Comparison of ENCODE assay signal across 15 cellular contexts in the genomic region with DNA sequence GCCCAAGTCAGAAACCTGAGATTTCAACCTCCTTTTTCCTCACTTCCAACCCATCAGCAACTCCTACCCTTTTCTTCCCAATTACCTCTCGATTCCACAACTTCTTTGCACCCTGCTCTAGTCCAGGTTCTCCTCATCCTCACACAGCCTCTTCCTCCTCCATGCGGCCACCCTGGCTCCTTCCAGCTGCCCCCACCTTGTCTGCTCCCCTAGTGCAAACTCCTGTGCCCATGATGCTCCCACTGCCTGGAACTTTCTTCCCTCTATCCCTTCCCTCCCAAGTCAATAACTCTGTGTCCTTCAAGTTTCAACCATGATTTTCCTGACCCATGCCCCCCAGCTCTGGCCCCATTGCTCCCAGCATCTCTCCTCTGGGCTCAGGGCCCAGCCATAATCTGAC. TPM values are rescaled to one million over a fixed set of nuclear protein-coding genes. Genes with fewer than 3 reads are reported as not detected.
DNase-seq lines count a peak whose midpoint lies in the region; TF ChIP-seq lines count a peak whose summit lies in the region.
"Had no signal": no experiment of that assay in that cellular context is flagged by ENCODE, and none has a peak within 500 bp of the region (broad histone marks: within the 10 kb centered on the region; RNA-seq: fewer than 3 reads in every experiment).

No MANE protein-coding gene starts in this region.

- peaks cover 0 to 11% (median 1%) of the 10 kb centered on the region in 8 donors for H3K9me3 Mint-ChIP-seq in CD4-positive, alpha-beta memory T cell
- H3K9me3 Mint-ChIP-seq in Caco-2 (ENCODE audit: unreplicated experiment) = no peaks in the 10 kb centered on the region

- no peak overlapping the region for H2BK120ac ChIP-seq in neuronal stem cell (ENCODE audit: low read depth, low read length)

- H2BK12ac ChIP-seq in neuronal stem cell (ENCODE audit: low read length) = no peak overlapping the region

- no peak overlapping the region for H2BK5ac ChIP-seq in neuronal stem cell (ENCODE audit: low read length)

- H3K4me3 Mint-ChIP-seq in CD4-positive, alpha-beta memory T cell = peak overlapping the region in 3 of 8 donors; percentile 69 to 86 (median 73)
- H3K4me3 Mint-ChIP-seq in Caco-2 (ENCODE audit: unreplicated experiment) = no peak overlapping the region

- peak overlapping the region; percentile 92 to 99 (median 96) for H3K27ac Mint-ChIP-seq in CD4-positive, alpha-beta memory T cell
- H3K27ac Mint-ChIP-seq in Caco-2 (ENCODE audit: unreplicated experiment) = no peak overlapping the region

- no peak overlapping the region for H3K14ac ChIP-seq in neuronal stem cell (ENCODE audit: low read length)

- peak overlapping the region; percentile 10 for H2BK15ac ChIP-seq in neuronal stem cell (ENCODE audit: low read length)

- intact Hi-C loops in CD4-positive, alpha-beta memory T cell (cut with micrococcal nuclease) = loop anchor here (5.0 kb wide), 1 partner anchor 116 kb away; a partner anchor contains a TSS
- intact Hi-C loops in Caco-2 (cut with micrococcal nuclease; ENCODE audit: unreplicated experiment) = no loop called here

- no peaks in the 10 kb centered on the region for H4K20me1 ChIP-seq in Loucy (ENCODE audit: insufficient read depth, low read length, poor library complexity, severe bottlenecking)

- H3K27ac ChIP-seq in CD4-positive, alpha-beta memory T cell (ENCODE audit: low read depth, low read length) = peak overlapping the region; percentile 78
- H3K27ac ChIP-seq in caudate nucleus (ENCODE audit: low read depth, low read length) = peak overlapping the region; percentile 2
- no peak overlapping the region for H3K27ac ChIP-seq in neuronal stem cell (replicated peaks; ENCODE audit: low read length)
- H3K27ac ChIP-seq: epithelial cell of prostate had no signal

- 100% methylated on average over 1 of the region's 2 CpGs for WGBS in neuronal stem cell (ENCODE audit: extremely low coverage in 2 of 2, insufficient read length in 2 of 2, insufficient replicate concordance in 1 of 2), 2 donors

- H3K4ac ChIP-seq in neuronal stem cell (ENCODE audit: low read length) = no peak overlapping the region

- H3K9me2 ChIP-seq in Loucy (replicated peaks; ENCODE audit: low read depth, low read length) = no peaks in the 10 kb centered on the region

- H3K4me2 ChIP-seq in Loucy (ENCODE audit: low read depth, low read length, poor library complexity, severe bottlenecking) (peak overlapping the region; percentile 70), neuronal stem cell (ENCODE audit: insufficient read depth, low read length, poor library complexity, severe bottlenecking) (no peak overlapping the region)

- peaks cover 31 to 44% of the 10 kb centered on the region in 2 donors for H3K36me3 Mint-ChIP-seq in CD4-positive, alpha-beta memory T cell
- H3K36me3 Mint-ChIP-seq in Caco-2 (ENCODE audit: insufficient read depth, unreplicated experiment) = no peaks in the 10 kb centered on the region

- H3K36me3 ChIP-seq in CD4-positive, alpha-beta memory T cell (ENCODE audit: insufficient read depth, low read length) = peaks cover 10% of the 10 kb centered on the region
- H3K36me3 ChIP-seq in Loucy (ENCODE audit: insufficient read depth, low read length) = no peaks in the 10 kb centered on the region
- no peaks in the 10 kb centered on the region for H3K36me3 ChIP-seq in neuronal stem cell (replicated peaks in 1 of 2; ENCODE audit: control insufficient read depth in 2 of 2, insufficient read depth in 2 of 2, low read length in 2 of 2)
- no peaks in the 10 kb centered on the region for H3K36me3 ChIP-seq in Caco-2 (ENCODE audit: control insufficient read depth, insufficient read depth, low read length)

- H3K18ac ChIP-seq in neuronal stem cell (ENCODE audit: low read length) = no peak overlapping the region

- H2AFZ ChIP-seq in Loucy (ENCODE audit: low read length) (no peak overlapping the region), neuronal stem cell (ENCODE audit: low read length) (no peak overlapping the region)

- CTCF ChIA-PET in CD4-positive, alpha-beta memory T cell (lab: Charles Lee; ENCODE audit: partially characterized antibody) = interaction anchor here (1.0 to 13.8 kb wide), 9 partner anchors 8 to 187 kb away, joined by 3 to 463 read pairs (median 64); a partner anchor contains a TSS
- CTCF ChIA-PET in Caco-2 (lab: Charles Lee) = no interaction called here

- TF ChIP-seq CTCF in Loucy (conservative IDR thresholded peaks at IDR 0.05; ENCODE audit: low read length) (no peak), Caco-2 (IDR thresholded peaks at IDR 0.05; ENCODE audit: insufficient read depth in 1 of 2, low read depth in 1 of 2, low read length in 1 of 2, severe bottlenecking in 1 of 2, unreplicated experiment in 1 of 2) (no peak)

- H2AK5ac ChIP-seq in neuronal stem cell (ENCODE audit: low read depth, low read length) = peak overlapping the region; percentile 70

- no peaks in the 10 kb centered on the region for H3K79me2 ChIP-seq in Loucy (ENCODE audit: insufficient read depth, low read length)

- no peaks in the 10 kb centered on the region for H3K79me1 ChIP-seq in neuronal stem cell (ENCODE audit: low read depth, low read length)

- peak in 1 of 5 donors; percentile 23 for DNase-seq in CD4-positive, alpha-beta memory T cell
- DNase-seq in caudate nucleus (lab: John Stamatoyannopoulos, UW) (no peak), neuronal stem cell (ENCODE audit: low spot score) (no peak), Caco-2 (no peak), NCI-H1105 (lab: John Stamatoyannopoulos, UW) (no peak), NCI-H1092 (lab: John Stamatoyannopoulos, UW) (no peak)
- DNase-seq in stimulated activated CD4-positive, alpha-beta T cell treated with anti-CD3 and anti-CD28 coated beads, Interleukin-1b, Interleukin-23, amount 100 ng/mL, for 48 hours = no peak
- DNase-seq: amniotic stem cell, NCI-H146, NCI-H446, OCI-M1 had no signal

- H3K4me1 Mint-ChIP-seq in CD4-positive, alpha-beta memory T cell = peaks cover 41 to 71% (median 59%) of the 10 kb centered on the region in 4 donors
- peaks cover 9% of the 10 kb centered on the region for H3K4me1 Mint-ChIP-seq in Caco-2 (ENCODE audit: low read depth, unreplicated experiment)

- H3K9ac ChIP-seq in Loucy (ENCODE audit: low read depth, low read length, poor library complexity, severe bottlenecking) (peak overlapping the region; percentile 69), neuronal stem cell (ENCODE audit: low read depth, low read length, poor library complexity) (no peak overlapping the region)

- no peaks in the 10 kb centered on the region for H3K9me3 ChIP-seq in CD4-positive, alpha-beta memory T cell (ENCODE audit: control insufficient read depth in 1 of 2, low read length in 2 of 2)
- H3K9me3 ChIP-seq in Loucy (ENCODE audit: insufficient read depth, low read depth, low read length) (no peaks in the 10 kb centered on the region), neuronal stem cell (replicated peaks in 1 of 2; ENCODE audit: control insufficient read depth in 2 of 2, insufficient read depth in 1 of 2, low read depth in 1 of 2, low read length in 2 of 2) (peaks cover 0 to 4% of the 10 kb centered on the region in 2 donors), Caco-2 (no peaks in the 10 kb centered on the region)

- no peaks in the 10 kb centered on the region for H3F3A ChIP-seq in Loucy (ENCODE audit: low read depth)

- no peak overlapping the region for H3K4me3 ChIP-seq in CD4-positive, alpha-beta memory T cell (ENCODE audit: low read length in 2 of 2)
- H3K4me3 ChIP-seq in Loucy (ENCODE audit: low read length, poor library complexity, severe bottlenecking) (peak overlapping the region; percentile 51), neuronal stem cell (ENCODE audit: low read length in 2 of 2) (peak overlapping the region in 1 of 2 donors; percentile 9), Caco-2 (ENCODE audit: low read depth, low read length) (no peak overlapping the region)

- H3K27me3 Mint-ChIP-seq in CD4-positive, alpha-beta memory T cell = no peaks in the 10 kb centered on the region
- peaks cover 7% of the 10 kb centered on the region for H3K27me3 Mint-ChIP-seq in Caco-2 (ENCODE audit: insufficient read depth, unreplicated experiment)

- no TSS peak for BruUV-seq in Caco-2 (replicated peaks; lab: Mats Ljungman, UMichigan)

- POLR2A ChIA-PET in CD4-positive, alpha-beta memory T cell (lab: Charles Lee; ENCODE audit: partially characterized antibody) = interaction anchor here (1.0 to 9.9 kb wide), 10 partner anchors 15 to 187 kb away, joined by 3 to 310 read pairs (median 12); a partner anchor contains a TSS
- POLR2A ChIA-PET in Caco-2 (lab: Charles Lee) = no interaction called here

- H3K23ac ChIP-seq in neuronal stem cell (ENCODE audit: low read depth, low read length, poor library complexity) = no peak overlapping the region

- H4K8ac ChIP-seq in neuronal stem cell (ENCODE audit: low read depth, low read length) = no peak overlapping the region

- H3K4me1 ChIP-seq in CD4-positive, alpha-beta memory T cell (ENCODE audit: insufficient read depth, low read length) = peaks cover 44% of the 10 kb centered on the region
- peaks cover 22% of the 10 kb centered on the region for H3K4me1 ChIP-seq in Loucy (ENCODE audit: insufficient read depth, low read length, poor library complexity, severe bottlenecking)
- peaks cover 5 to 8% of the 10 kb centered on the region in 2 donors for H3K4me1 ChIP-seq in neuronal stem cell (ENCODE audit: control insufficient read depth in 2 of 2, insufficient read depth in 1 of 2, low read depth in 1 of 2, low read length in 2 of 2)
- no peaks in the 10 kb centered on the region; the same call in 1 of the 2 replicates for H3K4me1 ChIP-seq in Caco-2

- no peak overlapping the region for H4K91ac ChIP-seq in neuronal stem cell (ENCODE audit: low read depth, low read length, poor library complexity)

- no peaks in the 10 kb centered on the region for H3K27me3 ChIP-seq in CD4-positive, alpha-beta memory T cell (ENCODE audit: insufficient read depth, low read length)
- H3K27me3 ChIP-seq in Loucy (ENCODE audit: insufficient read depth, low read length, poor library complexity, severe bottlenecking) (no peaks in the 10 kb centered on the region), neuronal stem cell (ENCODE audit: control insufficient read depth in 3 of 3, insufficient read depth in 3 of 3, low read depth in 1 of 3, low read length in 3 of 3) (peaks cover 0 to 2% (median 0%) of the 10 kb centered on the region in 3 experiments), Caco-2 (replicated peaks; ENCODE audit: control insufficient read depth, insufficient read depth, low read length) (no peaks in the 10 kb centered on the region)

RNA-seq across cellular contexts. Expression of a gene that starts 17.3 kb away (rescaled TPM):
- 100 to 1,000 TPM; 175 to 176 TPM for total RNA-seq in CD4-positive, alpha-beta memory T cell
- 100 to 1,000 TPM; 485 to 781 TPM for polyA plus RNA-seq in CD4-positive, alpha-beta memory T cell
- polyA plus RNA-seq in neuronal stem cell (2013, experiment 1 of 2) = 0.11 TPM
- 0.15 TPM for polyA plus RNA-seq in neuronal stem cell (2013, experiment 2 of 2)
- total RNA-seq in Caco-2 (2022) = 0.23 and 0.44 TPM in 2 replicates

RNA-seq across cellular contexts. Expression of a gene that starts 18.5 kb away (rescaled TPM):
- under 1 TPM; 0.30 to 0.58 TPM for total RNA-seq in CD4-positive, alpha-beta memory T cell
- polyA plus RNA-seq in CD4-positive, alpha-beta memory T cell = under 1 TPM in 1 of 2 donors, not detected in 1; 0.42 TPM
- polyA plus RNA-seq in neuronal stem cell (2013, experiment 1 of 2) = 0.68 TPM
- 0.73 TPM for polyA plus RNA-seq in neuronal stem cell (2013, experiment 2 of 2)
- not detected in 2 replicates for total RNA-seq in Caco-2 (2022)
- total RNA-seq: glomerular endothelial cell, SK-MEL-5 had no signal

RNA-seq across cellular contexts. Expression of a gene that starts 54.0 kb away (rescaled TPM):
- 100 to 1,000 TPM; 182 to 195 TPM for total RNA-seq in CD4-positive, alpha-beta memory T cell
- 100 to 1,000 TPM; 267 to 316 TPM for polyA plus RNA-seq in CD4-positive, alpha-beta memory T cell
- 94.0 TPM for polyA plus RNA-seq in neuronal stem cell (2013, experiment 1 of 2)
- polyA plus RNA-seq in neuronal stem cell (2013, experiment 2 of 2) = 89.8 TPM
- 70.1 and 86.9 TPM in 2 replicates for total RNA-seq in Caco-2 (2022)

RNA-seq across cellular contexts. Expression of a gene that starts 55.4 kb away (rescaled TPM):
- total RNA-seq in CD4-positive, alpha-beta memory T cell = 100 to 1,000 TPM; 101 to 112 TPM
- 10 to 100 TPM; 25.9 to 52.5 TPM for polyA plus RNA-seq in CD4-positive, alpha-beta memory T cell
- 39.6 TPM for polyA plus RNA-seq in neuronal stem cell (2013, experiment 1 of 2)
- 37.7 TPM for polyA plus RNA-seq in neuronal stem cell (2013, experiment 2 of 2)
- total RNA-seq in Caco-2 (2022) = 77.3 and 79.2 TPM in 2 replicates

Comparison
In these comparisons a context has a peak if more than half of its experiments do, and no peak if none do; other contexts are left out.
1. RNA of a gene that starts 17.3 kb away (total RNA-seq): 175 to 176 TPM in CD4-positive, alpha-beta memory T cell; 0.23 to 0.44 TPM in Caco-2; every median in the first group is over 100 times any median in the second.